Comparison of ENCODE assay signal across 8 cellular contexts in the genomic region with DNA sequence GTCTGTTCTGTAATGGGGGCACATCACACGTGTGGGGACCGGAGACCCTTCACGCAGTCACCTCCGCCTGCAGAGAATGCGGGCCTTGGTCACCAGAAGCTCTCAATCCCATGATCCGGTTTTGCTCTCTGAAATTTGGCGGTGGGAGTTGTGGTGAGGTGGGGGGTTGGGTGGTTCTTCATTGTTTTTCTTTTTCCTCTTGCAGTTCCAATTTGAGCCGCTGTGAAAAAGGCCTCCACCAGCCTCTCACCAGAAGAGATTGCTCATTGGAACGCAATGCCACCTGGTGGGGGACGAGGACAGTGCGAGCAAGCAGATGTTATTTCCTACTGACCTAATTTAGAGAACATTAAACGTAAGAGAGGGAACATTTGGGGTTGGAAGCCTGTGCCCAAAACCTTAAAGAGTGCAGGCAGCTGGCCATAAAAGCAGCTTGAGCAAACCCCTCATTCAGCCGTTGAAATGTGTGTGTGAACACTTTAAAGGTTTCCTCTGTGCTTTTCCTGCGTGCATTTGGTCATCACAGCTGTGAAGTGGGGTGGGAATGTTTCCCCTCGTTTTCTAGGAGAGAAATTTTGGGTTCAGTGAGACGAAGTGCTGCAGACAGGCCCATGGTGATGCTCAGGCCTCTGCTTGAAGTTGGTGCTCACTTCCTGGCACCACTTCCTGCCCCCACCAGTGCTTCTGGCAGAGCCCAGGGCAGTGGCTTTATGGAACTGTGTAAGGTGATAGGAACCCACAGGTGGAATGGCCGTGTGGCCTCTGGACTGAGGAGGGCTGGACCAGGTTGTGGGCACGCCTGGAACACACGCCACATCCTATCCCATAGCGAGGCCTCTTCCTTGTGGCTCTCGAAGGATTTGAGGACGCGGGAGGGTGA.
DNase-seq lines count a peak whose midpoint lies in the region; ATAC-seq lines count a peak whose summit lies in the region.

No MANE protein-coding gene starts in this region.

- peak; percentile 80 for ATAC-seq in GM18498 (IDR thresholded peaks at IDR 0.05; ENCODE audit: unreplicated experiment)
- ATAC-seq in HG02943 (IDR thresholded peaks at IDR 0.05; ENCODE audit: low read depth, unreplicated experiment), result peak; percentile 72

- H3K4me3 ChIP-seq in iPS-20b (ENCODE audit: low read length), result peak overlapping the region; percentile 39; the same call in 1 of the 2 replicates

- no peaks in the 10 kb centered on the region for H3K27me3 ChIP-seq in iPS-20b (ENCODE audit: insufficient read depth, low read length)

- DNase-seq in 8988T (peak; percentile 28), NCI-H2029 (lab: John Stamatoyannopoulos, UW) (peak; percentile 33), UCSD-AML1 (lab: John Stamatoyannopoulos, UW; ENCODE audit: unreplicated experiment) (peak; percentile 79), brain pericyte (ENCODE audit: low read depth, low spot score) (peak; percentile 68), smooth muscle cell of the brain vasculature (ENCODE audit: low read depth, low spot score) (peak; percentile 77)

- H3K36me3 ChIP-seq in iPS-20b (ENCODE audit: insufficient read depth, low read depth, low read length), result no peaks in the 10 kb centered on the region

- H3K9me3 ChIP-seq in iPS-20b (ENCODE audit: insufficient read depth, low read depth, low read length), result no peaks in the 10 kb centered on the region

- peak overlapping the region; percentile 51; the same call in 1 of the 2 replicates for H3K9ac ChIP-seq in iPS-20b (ENCODE audit: low read depth, low read length)

- H3K27ac ChIP-seq in iPS-20b (ENCODE audit: low read length), result no peak overlapping the region

- H3K4me1 ChIP-seq in iPS-20b (ENCODE audit: insufficient read depth, low read length), result no peaks in the 10 kb centered on the region; the same call in 1 of the 2 replicates

Comparison
In these comparisons a context has a peak if more than half of its experiments do, and no peak if none do; other contexts are left out.
1. DNase-seq: peak in every context shown above with its lines; median percentile 79 in UCSD-AML1; 77 in smooth muscle cell of the brain vasculature; 68 in brain pericyte; 33 in NCI-H2029; 28 in 8988T.